26 cellular contexts compared by ENCODE assay signal in genomic region chrX:114097411-114097810, GRCh38.
"Had no signal": no experiment of that assay in that cellular context is flagged by ENCODE, and none has a peak within 500 bp of the region (broad histone marks: within the 10 kb centered on the region; RNA-seq: fewer than 3 reads in every experiment).

No MANE protein-coding gene starts in this region.

- H3K36me3 Mint-ChIP-seq: natural killer cell treated with Interleukin-12 subunit alpha and Interleukin-12 subunit beta and Interleukin-15 and Interleukin-18, amount 100 ng/mL, for 72 hours; stimulated activated effector memory CD8-positive, alpha-beta T cell treated with anti-CD3 and anti-CD28 coated beads, Interleukin-12 subunit alpha, Interleukin-12 subunit beta, amount 100 ng/mL, for 72 hours; stimulated activated naive B cell treated with anti-CD40 and anti-IgM and Interleukin-4, amounts not matched to agents 10 μg/mL and 1 μg/mL and 100 μg/mL, for 72 hours had no signal

- H3K27me3 Mint-ChIP-seq: stimulated activated naive B cell treated with anti-CD40 and anti-IgM and Interleukin-4, amounts not matched to agents 10 μg/mL and 1 μg/mL and 100 μg/mL, for 72 hours; stimulated activated naive CD8-positive, alpha-beta T cell treated with anti-CD3 and anti-CD28 coated beads, Interleukin-15, Interleukin-2, amounts not matched to agents 100 ng/mL and 50 ng/mL, for 24 hours had no signal

- DNase-seq: nephron progenitor cell; nucleus accumbens; pancreas; right cardiac atrium; right lobe of liver; sigmoid colon; small intestine; stimulated activated CD4-positive, alpha-beta T cell treated with anti-CD3 and anti-CD28 coated beads, Interleukin-15, amount 100 ng/mL, for 24 hours; stimulated activated CD4-positive, alpha-beta T cell treated with anti-CD3 and anti-CD28 coated beads, Interleukin-2, amount 100 ng/mL, for 24 hours; stimulated activated CD4-positive, alpha-beta T cell treated with anti-CD3 and anti-CD28 coated beads, Interleukin-2, amount 100 ng/mL, for 48 hours; stimulated activated CD4-positive, alpha-beta T cell treated with anti-CD3 and anti-CD28 coated beads, Interleukin-4, amount 100 ng/mL, for 24 hours; stimulated activated naive B cell treated with anti-CD40 and anti-IgM and Interleukin-4, amounts not matched to agents 10 μg/mL and 1 μg/mL and 100 μg/mL, for 72 hours; stimulated activated naive CD4-positive, alpha-beta T cell treated with Interleukin-2 at 50 U/mL for 16 hours; stomach; thyroid gland; upper lobe of left lung had no signal

- H3K4me3 Mint-ChIP-seq: natural killer cell treated with Interleukin-12 subunit alpha and Interleukin-12 subunit beta and Interleukin-15 and Interleukin-18, amount 100 ng/mL, for 72 hours; nephron progenitor cell; neural crest cell; stimulated activated effector memory CD8-positive, alpha-beta T cell treated with anti-CD3 and anti-CD28 coated beads, Interleukin-12 subunit alpha, Interleukin-12 subunit beta, amount 100 ng/mL, for 72 hours; stimulated activated naive B cell treated with anti-CD40 and anti-IgM and Interleukin-4, amounts not matched to agents 10 μg/mL and 1 μg/mL and 100 μg/mL, for 72 hours; stimulated activated naive CD8-positive, alpha-beta T cell treated with anti-CD3 and anti-CD28 coated beads, Interleukin-15, Interleukin-2, amounts not matched to agents 100 ng/mL and 50 ng/mL, for 24 hours had no signal

- H3K4me1 Mint-ChIP-seq: nephron progenitor cell; neural crest cell; stimulated activated effector memory CD8-positive, alpha-beta T cell treated with anti-CD3 and anti-CD28 coated beads, Interleukin-12 subunit alpha, Interleukin-12 subunit beta, amount 100 ng/mL, for 72 hours; stimulated activated naive B cell treated with anti-CD40 and anti-IgM and Interleukin-4, amounts not matched to agents 10 μg/mL and 1 μg/mL and 100 μg/mL, for 72 hours had no signal

- H3K4me3 ChIP-seq: pancreas, prostate gland, right lobe of liver, sigmoid colon, stomach, thoracic aorta, thyroid gland, tibial nerve, upper lobe of left lung, vagina had no signal

- H3K9me3 ChIP-seq: neutrophil, pancreas, prostate gland, right lobe of liver, sigmoid colon, thoracic aorta, thyroid gland, upper lobe of left lung had no signal

- FAIRE-seq: pancreas, small intestine, urothelium cell line had no signal

- H3K27ac ChIP-seq: neutrophil, pancreas, prostate gland, right lobe of liver, sigmoid colon, stomach, thoracic aorta, thyroid gland, tibial nerve, upper lobe of left lung, vagina had no signal

- H3K9me3 Mint-ChIP-seq: stimulated activated naive B cell treated with anti-CD40 and anti-IgM and Interleukin-4, amounts not matched to agents 10 μg/mL and 1 μg/mL and 100 μg/mL, for 72 hours; stimulated activated naive CD8-positive, alpha-beta T cell treated with anti-CD3 and anti-CD28 coated beads, Interleukin-15, Interleukin-2, amounts not matched to agents 100 ng/mL and 50 ng/mL, for 24 hours had no signal

- ATAC-seq: natural killer cell treated with Interleukin-12 subunit alpha and Interleukin-12 subunit beta and Interleukin-15 and Interleukin-18, amount 100 ng/mL, for 72 hours; pancreas; right cardiac atrium; right lobe of liver; stimulated activated effector memory CD8-positive, alpha-beta T cell treated with anti-CD3 and anti-CD28 coated beads, Interleukin-12 subunit alpha, Interleukin-12 subunit beta, amount 100 ng/mL, for 72 hours; stimulated activated naive B cell treated with anti-CD40 and anti-IgM and Interleukin-4, amounts not matched to agents 10 μg/mL and 1 μg/mL and 100 μg/mL, for 72 hours had no signal

- H3K27ac Mint-ChIP-seq: natural killer cell treated with Interleukin-12 subunit alpha and Interleukin-12 subunit beta and Interleukin-15 and Interleukin-18, amount 100 ng/mL, for 72 hours; nephron progenitor cell; stimulated activated effector memory CD8-positive, alpha-beta T cell treated with anti-CD3 and anti-CD28 coated beads, Interleukin-12 subunit alpha, Interleukin-12 subunit beta, amount 100 ng/mL, for 72 hours; stimulated activated naive B cell treated with anti-CD40 and anti-IgM and Interleukin-4, amounts not matched to agents 10 μg/mL and 1 μg/mL and 100 μg/mL, for 72 hours; stimulated activated naive CD8-positive, alpha-beta T cell treated with anti-CD3 and anti-CD28 coated beads, Interleukin-15, Interleukin-2, amounts not matched to agents 100 ng/mL and 50 ng/mL, for 24 hours had no signal

- H3K4me1 ChIP-seq: pancreas, prostate gland, right lobe of liver, sigmoid colon, stomach, thyroid gland, tibial nerve, upper lobe of left lung, vagina had no signal

- H3K27me3 ChIP-seq: neutrophil, right lobe of liver, sigmoid colon, stomach, thyroid gland, upper lobe of left lung, vagina had no signal

- H3K36me3 ChIP-seq: neutrophil, pancreas, prostate gland, right lobe of liver, sigmoid colon, stomach, thoracic aorta, thyroid gland, tibial nerve, upper lobe of left lung, vagina had no signal
